Comparison of ENCODE assay signal across 15 cellular contexts in the genomic region with DNA sequence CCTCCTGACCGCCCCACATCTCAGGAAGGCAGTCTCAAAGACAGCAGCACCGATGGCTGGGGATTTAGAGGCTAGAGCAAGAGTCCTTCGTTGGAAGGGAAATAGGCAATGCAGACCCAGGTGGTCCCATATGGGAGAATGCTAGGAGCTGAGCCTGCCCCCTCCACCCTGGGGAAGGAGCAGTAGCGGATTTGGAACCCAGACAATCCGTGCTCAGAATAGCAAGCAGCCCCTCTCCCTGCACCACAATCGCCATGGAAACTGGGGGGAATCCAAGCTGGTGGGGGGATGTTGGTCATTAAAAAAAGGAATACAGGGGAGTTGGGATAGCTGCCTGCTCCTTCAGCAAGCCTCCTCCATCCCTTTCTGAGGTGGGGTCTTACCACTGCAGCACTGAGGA.
"Had no signal": no experiment of that assay in that cellular context is flagged by ENCODE, and none has a peak within 500 bp of the region (broad histone marks: within the 10 kb centered on the region; RNA-seq: fewer than 3 reads in every experiment).

No MANE protein-coding gene starts in this region.

- H3K27ac Mint-ChIP-seq: activated naive CD4-positive, alpha-beta T cell treated with anti-CD3 and anti-CD28 coated beads, Interleukin-2, amount 10 ng/mL, durations not matched to agents 7 days and 5 days; activated T-helper 2 cell treated with anti-CD3 and anti-CD28 coated beads, Interferon-gamma antibody, Interleukin-2, Interleukin-4, amounts not matched to agents 10 μg/mL and 5 μg/mL and 100 μg/mL, durations not matched to agents 14 hours and 24 hours and 36 hours; T-helper 17 cell had no signal

- H3K9me3 Mint-ChIP-seq: activated naive CD4-positive, alpha-beta T cell treated with anti-CD3 and anti-CD28 coated beads, Interleukin-2, amount 10 ng/mL, durations not matched to agents 7 days and 5 days; activated T-helper 2 cell treated with anti-CD3 and anti-CD28 coated beads, Interferon-gamma antibody, Interleukin-2, Interleukin-4, amounts not matched to agents 10 μg/mL and 5 μg/mL and 100 μg/mL, durations not matched to agents 14 hours and 24 hours and 36 hours; naive thymus-derived CD4-positive, alpha-beta T cell had no signal

- H3K27me3 ChIP-seq: body of pancreas, upper lobe of left lung had no signal

- H3K4me3 ChIP-seq: adrenal gland, body of pancreas, esophagus squamous epithelium, lower lobe of right lung had no signal

- H3K36me3 ChIP-seq: adrenal gland, esophagus squamous epithelium had no signal

- H3K27ac ChIP-seq: adrenal gland, body of pancreas, esophagus squamous epithelium, lower lobe of right lung, upper lobe of left lung had no signal

- DNase-seq: activated CD4-positive, alpha-beta T cell treated with anti-CD3 and anti-CD28 coated beads, Interleukin-2, amount 50 U/mL, for 1 hour; activated CD4-positive, CD25-positive, alpha-beta regulatory T cell; activated naive CD4-positive, alpha-beta T cell treated with anti-CD3 and anti-CD28 coated beads, Interleukin-2, amount 10 ng/mL, durations not matched to agents 7 days and 5 days; adrenal gland; body of pancreas; esophagus squamous epithelium; foreskin fibroblast; kidney glomerular epithelial cell; lower lobe of right lung; naive thymus-derived CD4-positive, alpha-beta T cell; stimulated activated CD4-positive, alpha-beta T cell treated with anti-CD3 and anti-CD28 coated beads, Interleukin-2, amount 100 ng/mL, for 48 hours; stimulated activated naive CD4-positive, alpha-beta T cell treated with Interleukin-2 at 50 U/mL for 16 hours; T-helper 17 cell; upper lobe of left lung had no signal

- H3K9me3 ChIP-seq: adrenal gland, body of pancreas, esophagus squamous epithelium, lower lobe of right lung, upper lobe of left lung had no signal

- H3K4me3 Mint-ChIP-seq: activated naive CD4-positive, alpha-beta T cell treated with anti-CD3 and anti-CD28 coated beads, Interleukin-2, amount 10 ng/mL, durations not matched to agents 7 days and 5 days; T-helper 17 cell had no signal
